ENCODE assay signal across 25 cellular contexts in the genomic region with DNA sequence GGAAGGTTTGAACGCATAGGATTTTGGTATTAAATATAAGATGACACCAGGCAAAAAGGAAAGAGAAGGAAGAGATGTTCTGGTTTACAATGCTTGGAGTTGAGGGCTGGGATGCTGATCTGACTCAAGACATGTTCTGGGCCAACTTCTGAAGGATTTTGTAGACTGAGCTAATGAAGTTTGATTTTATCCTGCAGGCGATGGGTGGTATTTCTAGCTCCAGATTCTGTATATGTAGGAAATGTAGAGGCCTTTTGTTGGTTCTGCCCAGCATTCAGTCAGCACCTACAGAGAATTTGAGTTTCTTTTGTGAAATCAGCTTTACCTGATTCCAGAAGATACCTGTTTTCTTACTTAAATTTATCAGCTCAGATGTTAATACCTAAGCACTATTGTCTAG.
"Had no signal": no experiment of that assay in that cellular context is flagged by ENCODE, and none has a peak within 500 bp of the region (broad histone marks: within the 10 kb centered on the region; RNA-seq: fewer than 3 reads in every experiment).

No MANE protein-coding gene starts in this region.

- H3K9me3 ChIP-seq: breast epithelium, lower lobe of right lung, mucosa of descending colon, neutrophil, right lobe of liver, upper lobe of left lung, vagina had no signal

- H3K36me3 ChIP-seq: breast epithelium had no signal

- ATAC-seq: activated CD4-positive, CD25-positive, alpha-beta regulatory T cell treated with anti-CD3 and anti-CD28 coated beads, Interleukin-2, amount 50 U/mL, for 24 hours; lower lobe of right lung; mucosa of descending colon; natural killer cell treated with Interleukin-12 subunit alpha and Interleukin-12 subunit beta and Interleukin-15 and Interleukin-18, amount 100 ng/mL, for 72 hours; right lobe of liver had no signal

- H3K27me3 Mint-ChIP-seq: activated CD4-positive, alpha-beta memory T cell treated with anti-CD3 and anti-CD28 coated beads for 36 hours; activated T-cell treated with anti-CD3 and anti-CD28 coated beads, Interleukin-2, amount 50 U/mL, for 24 hours; natural killer cell treated with Interleukin-12 subunit alpha and Interleukin-12 subunit beta and Interleukin-15 and Interleukin-18, amount 100 ng/mL, for 72 hours; stimulated activated naive CD8-positive, alpha-beta T cell treated with anti-CD3 and anti-CD28 coated beads, Interleukin-15, Interleukin-2, amounts not matched to agents 100 ng/mL and 50 ng/mL, for 24 hours had no signal

- H3K27ac Mint-ChIP-seq: activated CD4-positive, alpha-beta memory T cell treated with anti-CD3 and anti-CD28 coated beads for 36 hours; activated T-cell treated with anti-CD3 and anti-CD28 coated beads, Interleukin-2, amount 50 U/mL, for 24 hours; natural killer cell treated with Interleukin-12 subunit alpha and Interleukin-12 subunit beta and Interleukin-15 and Interleukin-18, amount 100 ng/mL, for 72 hours; stimulated activated naive CD8-positive, alpha-beta T cell treated with anti-CD3 and anti-CD28 coated beads, Interleukin-15, Interleukin-2, amounts not matched to agents 100 ng/mL and 50 ng/mL, for 24 hours had no signal

- H3K4me1 ChIP-seq: breast epithelium, right lobe of liver, upper lobe of left lung, vagina had no signal

- H3K27ac ChIP-seq: breast epithelium, lower lobe of right lung, neutrophil, right lobe of liver, skin epidermis, upper lobe of left lung, vagina, VCaP had no signal

- H3K4me3 ChIP-seq: breast epithelium, lower lobe of right lung, mucosa of descending colon, right lobe of liver, skin epidermis, upper lobe of left lung, vagina had no signal

- H3K9me3 Mint-ChIP-seq: activated CD4-positive, alpha-beta memory T cell treated with anti-CD3 and anti-CD28 coated beads for 36 hours; activated T-cell treated with anti-CD3 and anti-CD28 coated beads, Interleukin-2, amount 50 U/mL, for 24 hours; natural killer cell treated with Interleukin-12 subunit alpha and Interleukin-12 subunit beta and Interleukin-15 and Interleukin-18, amount 100 ng/mL, for 72 hours; stimulated activated naive CD8-positive, alpha-beta T cell treated with anti-CD3 and anti-CD28 coated beads, Interleukin-15, Interleukin-2, amounts not matched to agents 100 ng/mL and 50 ng/mL, for 24 hours had no signal

- DNase-seq: activated CD4-positive, alpha-beta memory T cell treated with anti-CD3 and anti-CD28 coated beads for 36 hours; activated CD4-positive, alpha-beta T cell treated with anti-CD3 and anti-CD28 coated beads for 48 hours; activated CD8-positive, alpha-beta memory T cell treated with anti-CD3 and anti-CD28 coated beads, Interleukin-2, amount 50 U/mL, for 48 hours; activated gamma-delta T cell treated with Interleukin-2 at 50 U/mL for 16 hours; activated naive CD4-positive, alpha-beta T cell treated with anti-CD3 and anti-CD28 coated beads, Interleukin-2, amount 50 U/mL, for 16 hours; activated T-cell treated with anti-CD3 and anti-CD28 coated beads, Interleukin-2, amount 50 U/mL, for 24 hours; amniotic stem cell; dermis blood vessel endothelial cell; effector CD4-positive, alpha-beta T cell; hypothalamus; lower lobe of right lung; mesenchymal stem cell; mucosa of descending colon; right lobe of liver; stimulated activated CD4-positive, alpha-beta T cell treated with anti-CD3 and anti-CD28 coated beads, Interleukin-12 subunit alpha, Interleukin-12 subunit beta, amount 100 ng/mL, for 4 hours; stimulated activated CD4-positive, alpha-beta T cell treated with anti-CD3 and anti-CD28 coated beads, Interleukin-4, amount 100 ng/mL, for 1 hour; upper lobe of left lung had no signal

- H3K27me3 ChIP-seq: breast epithelium, neutrophil, right lobe of liver, upper lobe of left lung, vagina had no signal

- H3K4me3 Mint-ChIP-seq: activated CD4-positive, alpha-beta memory T cell treated with anti-CD3 and anti-CD28 coated beads for 36 hours; activated T-cell treated with anti-CD3 and anti-CD28 coated beads, Interleukin-2, amount 50 U/mL, for 24 hours; natural killer cell treated with Interleukin-12 subunit alpha and Interleukin-12 subunit beta and Interleukin-15 and Interleukin-18, amount 100 ng/mL, for 72 hours; stimulated activated naive CD8-positive, alpha-beta T cell treated with anti-CD3 and anti-CD28 coated beads, Interleukin-15, Interleukin-2, amounts not matched to agents 100 ng/mL and 50 ng/mL, for 24 hours had no signal
